13 cellular contexts compared by ENCODE assay signal in genomic region chr6:78605909-78606446, GRCh38.
DNase-seq lines count a peak whose midpoint lies in the region; ATAC-seq, FAIRE-seq and TF ChIP-seq lines count a peak whose summit lies in the region.
"Had no signal": no experiment of that assay in that cellular context is flagged by ENCODE, and none has a peak within 500 bp of the region (broad histone marks: within the 10 kb centered on the region; RNA-seq: fewer than 3 reads in every experiment).

No MANE protein-coding gene starts in this region.

- DNase-seq in A172 (ENCODE audit: low spot score) (peak; percentile 54), HS-27A (ENCODE audit: low read depth) (peak; percentile 71), brain microvascular endothelial cell (peak; percentile 89), hepatic stellate cell (ENCODE audit: low spot score) (peak; percentile 18), dorsolateral prefrontal cortex (no peak), GM12892 (ENCODE audit: insufficient read length) (no peak), DMS53 treated with DMSO at 0.1 percent for 48 hours (lab: John Stamatoyannopoulos, UW; ENCODE audit: unreplicated experiment) (no peak)
- no peak for DNase-seq in stimulated activated effector memory CD8-positive, alpha-beta T cell treated with anti-CD3 and anti-CD28 coated beads, Interleukin-12 subunit alpha, Interleukin-12 subunit beta, amount 100 ng/mL, for 72 hours (ENCODE audit: low spot score in 2 of 2)
- DNase-seq: 8988T; activated naive CD4-positive, alpha-beta T cell treated with anti-CD3 and anti-CD28 coated beads, Interleukin-2, amount 10 ng/mL, durations not matched to agents 7 days and 5 days; effector CD8-positive, alpha-beta T cell; midbrain had no signal

- peaks cover 4% of the 10 kb centered on the region for H3K9me3 Mint-ChIP-seq in stimulated activated effector memory CD8-positive, alpha-beta T cell treated with anti-CD3 and anti-CD28 coated beads, Interleukin-12 subunit alpha, Interleukin-12 subunit beta, amount 100 ng/mL, for 72 hours
- H3K9me3 Mint-ChIP-seq: activated naive CD4-positive, alpha-beta T cell treated with anti-CD3 and anti-CD28 coated beads, Interleukin-2, amount 10 ng/mL, durations not matched to agents 7 days and 5 days had no signal

- intact Hi-C loops in dorsolateral prefrontal cortex (cut with DNase I) = no loop called here

- H3K36me3 ChIP-seq in brain microvascular endothelial cell (replicated peaks) = no peaks in the 10 kb centered on the region
- H3K36me3 ChIP-seq: right atrium auricular region had no signal

- H3K36me3 Mint-ChIP-seq in stimulated activated effector memory CD8-positive, alpha-beta T cell treated with anti-CD3 and anti-CD28 coated beads, Interleukin-12 subunit alpha, Interleukin-12 subunit beta, amount 100 ng/mL, for 72 hours = no peaks in the 10 kb centered on the region
- H3K36me3 Mint-ChIP-seq: activated naive CD4-positive, alpha-beta T cell treated with anti-CD3 and anti-CD28 coated beads, Interleukin-2, amount 10 ng/mL, durations not matched to agents 7 days and 5 days had no signal

- no peak for FAIRE-seq in GM12892 (lab: Jason Lieb, UNC)

- H3K27me3 ChIP-seq in brain microvascular endothelial cell (replicated peaks) (no peaks in the 10 kb centered on the region), dorsolateral prefrontal cortex (peaks cover 0 to 3% (median 0%) of the 10 kb centered on the region in 45 donors)
- H3K27me3 ChIP-seq: right atrium auricular region had no signal

- no peak overlapping the region for H3K27ac Mint-ChIP-seq in stimulated activated effector memory CD8-positive, alpha-beta T cell treated with anti-CD3 and anti-CD28 coated beads, Interleukin-12 subunit alpha, Interleukin-12 subunit beta, amount 100 ng/mL, for 72 hours
- H3K27ac Mint-ChIP-seq: activated naive CD4-positive, alpha-beta T cell treated with anti-CD3 and anti-CD28 coated beads, Interleukin-2, amount 10 ng/mL, durations not matched to agents 7 days and 5 days had no signal

- TF ChIP-seq POLR2A in GM12892 (IDR thresholded peaks at IDR 0.05; ENCODE audit: low read depth, low read length) = no peak

- TF ChIP-seq CTCF in brain microvascular endothelial cell (IDR thresholded peaks at IDR 0.05; ENCODE audit: low read depth, low read length, missing control alignments) = no peak
- no peak for TF ChIP-seq CTCF in dorsolateral prefrontal cortex (IDR thresholded peaks at IDR 0.05 in 54 of 56, conservative IDR thresholded peaks at IDR 0.05 in 2 of 56; ENCODE audit: low read depth in 1 of 56, partially characterized antibody in 56 of 56)

- in situ Hi-C loops in brain microvascular endothelial cell (cut with HindIII; ENCODE audit: low pct_ligation_motif_present, low sequenced_read_pairs) = no loop called here

- H3K4me3 ChIP-seq in brain microvascular endothelial cell (ENCODE audit: low read depth, low read length) (peak overlapping the region; percentile 9), dorsolateral prefrontal cortex (no peak overlapping the region)
- H3K4me3 ChIP-seq: right atrium auricular region had no signal

- no peak overlapping the region for H3K4me3 Mint-ChIP-seq in stimulated activated effector memory CD8-positive, alpha-beta T cell treated with anti-CD3 and anti-CD28 coated beads, Interleukin-12 subunit alpha, Interleukin-12 subunit beta, amount 100 ng/mL, for 72 hours
- H3K4me3 Mint-ChIP-seq: activated naive CD4-positive, alpha-beta T cell treated with anti-CD3 and anti-CD28 coated beads, Interleukin-2, amount 10 ng/mL, durations not matched to agents 7 days and 5 days had no signal

- H3K4me1 Mint-ChIP-seq in stimulated activated effector memory CD8-positive, alpha-beta T cell treated with anti-CD3 and anti-CD28 coated beads, Interleukin-12 subunit alpha, Interleukin-12 subunit beta, amount 100 ng/mL, for 72 hours = no peaks in the 10 kb centered on the region
- H3K4me1 Mint-ChIP-seq: activated naive CD4-positive, alpha-beta T cell treated with anti-CD3 and anti-CD28 coated beads, Interleukin-2, amount 10 ng/mL, durations not matched to agents 7 days and 5 days had no signal

- H3K27ac ChIP-seq in brain microvascular endothelial cell = peak overlapping the region; percentile 71
- no peak overlapping the region for H3K27ac ChIP-seq in dorsolateral prefrontal cortex
- H3K27ac ChIP-seq: right atrium auricular region had no signal

- no peak for ATAC-seq in stimulated activated effector memory CD8-positive, alpha-beta T cell treated with anti-CD3 and anti-CD28 coated beads, Interleukin-12 subunit alpha, Interleukin-12 subunit beta, amount 100 ng/mL, for 72 hours

Comparison
In these comparisons a context has a peak if more than half of its experiments do, and no peak if none do; other contexts are left out.
1. DNase-seq: peak in A172 (single experiment), HS-27A (single experiment), brain microvascular endothelial cell (single experiment) and hepatic stellate cell (single experiment); none in dorsolateral prefrontal cortex (0 of 10), stimulated activated effector memory CD8-positive, alpha-beta T cell treated with anti-CD3 and anti-CD28 coated beads, Interleukin-12 subunit alpha, Interleukin-12 subunit beta, amount 100 ng/mL, for 72 hours (0 of 2), GM12892 (single experiment) and DMS53 treated with DMSO at 0.1 percent for 48 hours (single experiment).